9 cellular contexts compared by ENCODE assay signal in genomic region chr6:7993399-7993798, GRCh38.
"Had no signal": no experiment of that assay in that cellular context is flagged by ENCODE, and none has a peak within 500 bp of the region (broad histone marks: within the 10 kb centered on the region; RNA-seq: fewer than 3 reads in every experiment).

No MANE protein-coding gene starts in this region.

- H3K27ac ChIP-seq: HL-60 had no signal

- H2AFZ ChIP-seq: GM23248 had no signal

- H3K9ac ChIP-seq: GM23248 had no signal

- ATAC-seq: HepG2 had no signal

- DNase-seq: GM23248, GOT3, H9, HCEC 1CT, HFFc6, KG1 had no signal

- FAIRE-seq: H54, HepG2 had no signal
